ENCODE assay signal across 15 cellular contexts in genomic region chr14:105472496-105472991, GRCh38. TPM values are rescaled to one million over a fixed set of nuclear protein-coding genes. Genes with fewer than 3 reads are reported as not detected.
A peak's percentile ranks its signal among the peaks of the same experiment; 100 is the strongest.
DNase-seq lines count a peak whose midpoint lies in the region; ATAC-seq and TF ChIP-seq lines count a peak whose summit lies in the region.
"Had no signal": no experiment of that assay in that cellular context is flagged by ENCODE, and none has a peak within 500 bp of the region (broad histone marks: within the 10 kb centered on the region; RNA-seq: fewer than 3 reads in every experiment).

No MANE protein-coding gene starts in this region.

- H3K36me3 Mint-ChIP-seq in neural progenitor cell: no peaks in the 10 kb centered on the region
- H3K36me3 Mint-ChIP-seq: immature natural killer cell had no signal

- H3K9ac ChIP-seq in SK-N-MC (ENCODE audit: insufficient read length) (no peak overlapping the region), neural progenitor cell (no peak overlapping the region)

- H3K36me3 ChIP-seq in A673 (ENCODE audit: insufficient read depth, low read length, poor library complexity, severe bottlenecking): peaks cover 10% of the 10 kb centered on the region
- peaks cover 22% of the 10 kb centered on the region for H3K36me3 ChIP-seq in SK-N-MC (ENCODE audit: insufficient read depth, low read length)
- no peaks in the 10 kb centered on the region for H3K36me3 ChIP-seq in neural progenitor cell

- ATAC-seq in Right ventricle myocardium superior (ENCODE audit: poor library complexity): peak; percentile 35
- ATAC-seq: activated T-helper 17 cell treated with anti-CD3 and anti-CD28 coated beads, Interleukin-2, amount 50 U/mL, for 72 hours had no signal

- POLR2A ChIA-PET in A673 (lab: Charles Lee; ENCODE audit: low non-redundant PET): no interaction called here

- peaks cover 60% of the 10 kb centered on the region for H3K4me1 ChIP-seq in A673 (ENCODE audit: insufficient read depth, low read length, poor library complexity, severe bottlenecking)
- H3K4me1 ChIP-seq in neural progenitor cell: peaks cover 31% of the 10 kb centered on the region

- H3K4me1 Mint-ChIP-seq in neural progenitor cell: peaks cover 24% of the 10 kb centered on the region

- intact Hi-C loops in A673 (cut with micrococcal nuclease; ENCODE audit: unreplicated experiment): no loop called here
- intact Hi-C loops in Right ventricle myocardium superior (cut with DNase I): no loop called here
- intact Hi-C loops in head of caudate nucleus (cut with DNase I): loop anchor here (5.0 kb wide), 1 partner anchor 60 kb away; no protein-coding TSS in a partner anchor

- CTCF ChIA-PET in A673 (lab: Charles Lee): no interaction called here

- TF ChIP-seq CTCF in A673 (conservative IDR thresholded peaks at IDR 0.05; ENCODE audit: low read depth, low read length) (no peak), neural progenitor cell (IDR thresholded peaks at IDR 0.05) (no peak)

- DNase-seq in A673 (ENCODE audit: low spot score) (no peak), SK-N-MC (ENCODE audit: low read depth, low spot score) (no peak), Right ventricle myocardium superior (peak; percentile 89), neural progenitor cell (ENCODE audit: low spot score) (no peak), DMS53 (lab: John Stamatoyannopoulos, UW) (no peak), head of caudate nucleus (no peak), activated gamma-delta T cell (lab: John Stamatoyannopoulos, UW) (no peak), cortex of kidney (lab: John Stamatoyannopoulos, UW) (no peak)
- DNase-seq: activated CD4-positive, alpha-beta T cell treated with anti-CD3 and anti-CD28 coated beads for 48 hours; immature natural killer cell; NCI-H748 treated with DMSO at 0.1 percent for 48 hours had no signal

- no peak overlapping the region for H3K4me2 ChIP-seq in neural progenitor cell

- no peaks in the 10 kb centered on the region for H3K79me2 ChIP-seq in neural progenitor cell (ENCODE audit: low read depth)

- H3K27ac ChIP-seq in A673 (ENCODE audit: low read depth, low read length, poor library complexity, severe bottlenecking): peak overlapping the region; percentile 54
- H3K27ac ChIP-seq in SK-N-MC: peak overlapping the region; percentile 79
- no peak overlapping the region for H3K27ac ChIP-seq in neural progenitor cell

- H3K27me3 Mint-ChIP-seq in neural progenitor cell (ENCODE audit: insufficient read depth, low read depth): peaks cover 6% of the 10 kb centered on the region
- H3K27me3 Mint-ChIP-seq: activated T-helper 17 cell treated with anti-CD3 and anti-CD28 coated beads, Interleukin-2, amount 50 U/mL, for 72 hours had no signal

- BruUV-seq in A673 (replicated peaks; lab: Mats Ljungman, UMichigan): no TSS peak

- no peak overlapping the region for H2AFZ ChIP-seq in neural progenitor cell (replicated peaks)

- no peak overlapping the region for H3K4me3 ChIP-seq in A673 (ENCODE audit: low read depth, low read length, poor library complexity, severe bottlenecking)
- no peak overlapping the region for H3K4me3 ChIP-seq in SK-N-MC
- no peak overlapping the region for H3K4me3 ChIP-seq in neural progenitor cell

- H4K20me1 ChIP-seq in neural progenitor cell (ENCODE audit: low read depth): peaks cover 55% of the 10 kb centered on the region

- H3K27me3 ChIP-seq in A673 (replicated peaks; ENCODE audit: insufficient read depth, low read depth, low read length, poor library complexity): no peaks in the 10 kb centered on the region
- peaks cover 30% of the 10 kb centered on the region for H3K27me3 ChIP-seq in neural progenitor cell

- no peak overlapping the region for H3K27ac Mint-ChIP-seq in neural progenitor cell
- H3K27ac Mint-ChIP-seq: activated T-helper 17 cell treated with anti-CD3 and anti-CD28 coated beads, Interleukin-2, amount 50 U/mL, for 72 hours; immature natural killer cell had no signal

- H3K9me3 ChIP-seq in A673 (ENCODE audit: low read depth, low read length, poor library complexity, severe bottlenecking) (no peaks in the 10 kb centered on the region), SK-N-MC (ENCODE audit: low read depth, low read length) (no peaks in the 10 kb centered on the region), neural progenitor cell (ENCODE audit: low read depth) (no peaks in the 10 kb centered on the region)

- H3F3A ChIP-seq in neural progenitor cell (ENCODE audit: low read depth): peaks cover 31% of the 10 kb centered on the region

- H3K4me3 Mint-ChIP-seq in neural progenitor cell: peak overlapping the region; percentile 33
- H3K4me3 Mint-ChIP-seq: activated T-helper 17 cell treated with anti-CD3 and anti-CD28 coated beads, Interleukin-2, amount 50 U/mL, for 72 hours had no signal

- no peaks in the 10 kb centered on the region for H3K9me3 Mint-ChIP-seq in neural progenitor cell
- H3K9me3 Mint-ChIP-seq: activated T-helper 17 cell treated with anti-CD3 and anti-CD28 coated beads, Interleukin-2, amount 50 U/mL, for 72 hours; immature natural killer cell; nephron had no signal

RNA-seq across cellular contexts. Expression of gene CRIP2, which starts 2.1 kb away (rescaled TPM):
- total RNA-seq in A673 (2021): 154 and 192 TPM in 2 replicates
- total RNA-seq in Right ventricle myocardium superior: 1,011 TPM
- 0.30 and 3.5 TPM in 2 replicates for total RNA-seq in neural progenitor cell (ENCODE audit: low replicate concordance)

RNA-seq across cellular contexts. Expression of gene CRIP1, which starts 14.1 kb away (rescaled TPM):
- total RNA-seq in A673 (2021) (42.4 and 47.7 TPM in 2 replicates), Right ventricle myocardium superior (71.8 TPM), neural progenitor cell (ENCODE audit: low replicate concordance) (2.6 TPM in 1 of 2 replicates, not detected in the other)
- total RNA-seq: bronchial epithelial cell, H4 had no signal

RNA-seq across cellular contexts. Expression of gene TEDC1, which starts 18.5 kb away (rescaled TPM):
- total RNA-seq in A673 (2021): 34.0 and 48.0 TPM in 2 replicates
- 6.2 TPM for total RNA-seq in Right ventricle myocardium superior
- 3.6 and 25.0 TPM in 2 replicates for total RNA-seq in neural progenitor cell (ENCODE audit: low replicate concordance)

RNA-seq across cellular contexts. Expression of gene MTA1, which starts 52.9 kb away (rescaled TPM):
- total RNA-seq in A673 (2021) (238 and 250 TPM in 2 replicates), Right ventricle myocardium superior (191 TPM), neural progenitor cell (ENCODE audit: low replicate concordance) (59.8 and 117 TPM in 2 replicates)

RNA-seq across cellular contexts. Expression of gene TMEM121, which starts 53.8 kb away (rescaled TPM):
- total RNA-seq in A673 (2021): 3.1 and 4.7 TPM in 2 replicates
- total RNA-seq in Right ventricle myocardium superior: 3.1 TPM
- total RNA-seq in neural progenitor cell (ENCODE audit: low replicate concordance): 0.90 and 3.6 TPM in 2 replicates

Comparison
In these comparisons a context has a peak if more than half of its experiments do, and no peak if none do; other contexts are left out.
1. RNA of gene CRIP2, which starts 2.1 kb away (total RNA-seq): 1,011 TPM in Right ventricle myocardium superior (single experiment) and 154 to 192 TPM in A673; 0.30 to 3.5 TPM in neural progenitor cell; every median in the first group is over 10 times any median in the second.
2. RNA of gene CRIP1, which starts 14.1 kb away (total RNA-seq): 71.8 TPM in Right ventricle myocardium superior (single experiment) and 42.4 to 47.7 TPM in A673; 2.6 TPM in neural progenitor cell; every median in the first group is over 10 times any median in the second.